In the genomic region with DNA sequence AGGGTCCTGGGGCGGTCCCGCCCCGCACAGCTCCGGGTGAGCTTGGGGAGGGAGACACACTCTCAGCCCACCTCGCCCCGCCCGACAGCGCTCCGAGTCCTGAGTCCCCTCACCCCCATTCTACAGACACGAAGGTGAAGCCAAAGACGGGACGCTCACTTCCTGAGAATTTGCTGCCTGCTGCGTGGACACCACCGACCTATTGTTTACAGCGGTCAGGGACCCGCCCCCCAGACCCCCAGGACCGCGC, we compare ENCODE assay signal across 8 cellular contexts. TPM values are rescaled to one million over a fixed set of nuclear protein-coding genes. Genes with fewer than 3 reads are reported as not detected.
DNase-seq lines count a peak whose midpoint lies in the region; ATAC-seq and TF ChIP-seq lines count a peak whose summit lies in the region.

No MANE protein-coding gene starts in this region.

- intact Hi-C loops in activated T-helper 2 cell treated with anti-CD3 and anti-CD28 coated beads, Interferon-gamma antibody, Interleukin-2, Interleukin-4, amounts not matched to agents 10 μg/mL and 5 μg/mL and 100 μg/mL, durations not matched to agents 14 hours and 24 hours and 36 hours (cut with micrococcal nuclease) = loop anchor here (1.0 to 5.0 kb wide), 6 partner anchors 35 to 345 kb away; a partner anchor contains a TSS

- no peak overlapping the region for H3K14ac ChIP-seq in H9 (ENCODE audit: insufficient read depth, low read length)

- peaks cover 10% of the 10 kb centered on the region for H3K27me3 Mint-ChIP-seq in H9 (ENCODE audit: low read depth)
- H3K27me3 Mint-ChIP-seq in activated T-helper 2 cell treated with anti-CD3 and anti-CD28 coated beads, Interferon-gamma antibody, Interleukin-2, Interleukin-4, amounts not matched to agents 10 μg/mL and 5 μg/mL and 100 μg/mL, durations not matched to agents 14 hours and 24 hours and 36 hours (ENCODE audit: low read depth) = no peaks in the 10 kb centered on the region
- H3K27me3 Mint-ChIP-seq in stimulated activated naive CD8-positive, alpha-beta T cell treated with anti-CD3 and anti-CD28 coated beads, Interleukin-15, amount 100 ng/mL, for 72 hours = no peaks in the 10 kb centered on the region

- H2AK5ac ChIP-seq in H9 (ENCODE audit: insufficient read length, low read length) = no peak overlapping the region

- peaks cover 27% of the 10 kb centered on the region for H3K23me2 ChIP-seq in H9 (ENCODE audit: insufficient read length, low read depth, low read length, poor library complexity, severe bottlenecking)

- peaks cover 8 to 54% of the 10 kb centered on the region in 2 experiments for H3K9me3 Mint-ChIP-seq in H9
- peaks cover 35% of the 10 kb centered on the region for H3K9me3 Mint-ChIP-seq in activated T-helper 2 cell treated with anti-CD3 and anti-CD28 coated beads, Interferon-gamma antibody, Interleukin-2, Interleukin-4, amounts not matched to agents 10 μg/mL and 5 μg/mL and 100 μg/mL, durations not matched to agents 14 hours and 24 hours and 36 hours
- peaks cover 33 to 37% of the 10 kb centered on the region in 2 donors for H3K9me3 Mint-ChIP-seq in stimulated activated naive CD8-positive, alpha-beta T cell treated with anti-CD3 and anti-CD28 coated beads, Interleukin-15, amount 100 ng/mL, for 72 hours

- POLR2A ChIA-PET in AG04449 (lab: Yijun Ruan, JAX) = no interaction called here

- H2BK15ac ChIP-seq in H9 (ENCODE audit: low read depth, low read length) = no peak overlapping the region

- no peak overlapping the region for H3K4ac ChIP-seq in H9 (ENCODE audit: low read depth, low read length)

- TF ChIP-seq CTCF in AG04449 (IDR thresholded peaks at IDR 0.05; ENCODE audit: insufficient read depth, low read length, missing control alignments) (no peak), H9 (conservative IDR thresholded peaks at IDR 0.05) (no peak)

- no peak for DNase-seq in AG04449 (ENCODE audit: low read depth, low spot score)
- no peak for DNase-seq in H9
- no peak for DNase-seq in activated T-helper 2 cell treated with anti-CD3 and anti-CD28 coated beads, Interferon-gamma antibody, Interleukin-2, Interleukin-4, amounts not matched to agents 10 μg/mL and 5 μg/mL and 100 μg/mL, durations not matched to agents 14 hours and 24 hours and 36 hours (ENCODE audit: low spot score)
- DNase-seq in stimulated activated naive CD8-positive, alpha-beta T cell treated with anti-CD3 and anti-CD28 coated beads, Interleukin-15, amount 100 ng/mL, for 72 hours = no peak

- WGBS in H9 (ENCODE audit: extremely low coverage, insufficient read length, low lambda C conversion rate) = no CpG with 5 or more reads among the region's 18 CpGs

- H3K9ac ChIP-seq in H9 (ENCODE audit: extremely low read depth, insufficient read length, low read length) (no peak overlapping the region), iPS-15b (ENCODE audit: low read depth, low read length) (no peak overlapping the region)

- H4K91ac ChIP-seq in H9 (ENCODE audit: insufficient read length, low read depth, low read length) = no peak overlapping the region

- H2BK20ac ChIP-seq in H9 (ENCODE audit: low read depth, low read length, poor library complexity, severe bottlenecking) = no peak overlapping the region

- H2BK120ac ChIP-seq in H9 (ENCODE audit: low read depth, low read length, poor library complexity, severe bottlenecking) = no peak overlapping the region

- H3K4me3 ChIP-seq in AG04449 (ENCODE audit: low read depth, low read length) = peak overlapping the region; percentile 87
- H3K4me3 ChIP-seq in iPS-15b (ENCODE audit: low read depth, low read length) = peak overlapping the region; percentile 97

- peak overlapping the region in 1 of 3 experiments; percentile 87; a peak in 2 of 7 replicates for H3K27ac Mint-ChIP-seq in H9
- peak overlapping the region; percentile 99 for H3K27ac Mint-ChIP-seq in activated T-helper 2 cell treated with anti-CD3 and anti-CD28 coated beads, Interferon-gamma antibody, Interleukin-2, Interleukin-4, amounts not matched to agents 10 μg/mL and 5 μg/mL and 100 μg/mL, durations not matched to agents 14 hours and 24 hours and 36 hours
- peak overlapping the region in 1 of 2 donors; percentile 100 for H3K27ac Mint-ChIP-seq in stimulated activated naive CD8-positive, alpha-beta T cell treated with anti-CD3 and anti-CD28 coated beads, Interleukin-15, amount 100 ng/mL, for 72 hours

- peak overlapping the region; percentile 99 for H3K4me3 Mint-ChIP-seq in H9
- H3K4me3 Mint-ChIP-seq in activated T-helper 2 cell treated with anti-CD3 and anti-CD28 coated beads, Interferon-gamma antibody, Interleukin-2, Interleukin-4, amounts not matched to agents 10 μg/mL and 5 μg/mL and 100 μg/mL, durations not matched to agents 14 hours and 24 hours and 36 hours (ENCODE audit: low read depth) = peak overlapping the region; percentile 99
- H3K4me3 Mint-ChIP-seq in stimulated activated naive CD8-positive, alpha-beta T cell treated with anti-CD3 and anti-CD28 coated beads, Interleukin-15, amount 100 ng/mL, for 72 hours = peak overlapping the region; percentile 100

- H4K8ac ChIP-seq in H9 (replicated peaks; ENCODE audit: insufficient read length, low read depth, low read length) = no peak overlapping the region

- H3K36me3 ChIP-seq in iPS-15b (ENCODE audit: control insufficient read depth, insufficient read depth, low read length) = no peaks in the 10 kb centered on the region

- peak overlapping the region; percentile 79 for H3K4me2 ChIP-seq in H9 (ENCODE audit: insufficient read depth, insufficient read length, low read length)

- H4K5ac ChIP-seq in H9 (ENCODE audit: insufficient read length, low read depth, low read length) = no peak overlapping the region

- H3K27ac ChIP-seq in H9 (ENCODE audit: insufficient read length, low read depth, low read length) = no peak overlapping the region

- no peaks in the 10 kb centered on the region for H4K20me1 ChIP-seq in H9 (ENCODE audit: control insufficient read depth, insufficient read depth, insufficient read length)

- H3K18ac ChIP-seq in H9 (ENCODE audit: insufficient read length, low read depth, low read length) = no peak overlapping the region

- H3K56ac ChIP-seq in H9 (ENCODE audit: insufficient read length, low read depth, low read length) = no peak overlapping the region

- H2BK5ac ChIP-seq in H9 (ENCODE audit: insufficient read length, low read length) = no peak overlapping the region

- ATAC-seq in stimulated activated naive CD8-positive, alpha-beta T cell treated with anti-CD3 and anti-CD28 coated beads, Interleukin-15, amount 100 ng/mL, for 72 hours = peak; percentile 2
- ATAC-seq in GM21515 (IDR thresholded peaks at IDR 0.05; ENCODE audit: unreplicated experiment) = no peak
- no peak for ATAC-seq in HG03196 (IDR thresholded peaks at IDR 0.05; ENCODE audit: unreplicated experiment)
- no peak for ATAC-seq in GM21576 (IDR thresholded peaks at IDR 0.05; ENCODE audit: unreplicated experiment)

- no peaks in the 10 kb centered on the region for H3K9me3 ChIP-seq in H9 (ENCODE audit: control insufficient read depth, low read depth, low read length)
- no peaks in the 10 kb centered on the region for H3K9me3 ChIP-seq in iPS-15b (ENCODE audit: control insufficient read depth, insufficient read depth, low read length)

- no peak overlapping the region for H2AFZ ChIP-seq in H9 (ENCODE audit: low read length)

- H3K23ac ChIP-seq in H9 (ENCODE audit: insufficient read length, low read depth, low read length) = no peak overlapping the region

- CTCF ChIA-PET in AG04449 (lab: Yijun Ruan, JAX) = interaction anchor here (0.9 kb wide), 1 partner anchor 9 kb away, joined by 3 read pairs; no protein-coding TSS in a partner anchor

- no peak overlapping the region for H2BK12ac ChIP-seq in H9 (ENCODE audit: insufficient read length, low read depth, low read length)

- H3K79me1 ChIP-seq in H9 (ENCODE audit: insufficient read depth, low read depth, low read length, poor library complexity, severe bottlenecking) = peaks cover 7% of the 10 kb centered on the region

- peaks cover 14 to 27% of the 10 kb centered on the region in 2 experiments for H3K4me1 Mint-ChIP-seq in H9
- peaks cover 14% of the 10 kb centered on the region for H3K4me1 Mint-ChIP-seq in activated T-helper 2 cell treated with anti-CD3 and anti-CD28 coated beads, Interferon-gamma antibody, Interleukin-2, Interleukin-4, amounts not matched to agents 10 μg/mL and 5 μg/mL and 100 μg/mL, durations not matched to agents 14 hours and 24 hours and 36 hours (ENCODE audit: low read depth)
- H3K4me1 Mint-ChIP-seq in stimulated activated naive CD8-positive, alpha-beta T cell treated with anti-CD3 and anti-CD28 coated beads, Interleukin-15, amount 100 ng/mL, for 72 hours = peaks cover 27% of the 10 kb centered on the region

- H3K27me3 ChIP-seq in H9 (ENCODE audit: insufficient read depth, low read length) = no peaks in the 10 kb centered on the region; the same call in 1 of the 2 replicates
- peaks cover 11% of the 10 kb centered on the region for H3K27me3 ChIP-seq in iPS-15b (ENCODE audit: control insufficient read depth, insufficient read depth, low read length)

- H3K4me1 ChIP-seq in H9 (ENCODE audit: insufficient read depth, low read length) (peaks cover 8% of the 10 kb centered on the region), iPS-15b (ENCODE audit: control insufficient read depth, insufficient read depth, low read length) (peaks cover 2% of the 10 kb centered on the region)

- no peak overlapping the region for H3T11ph ChIP-seq in H9 (ENCODE audit: low read length)

- H3K36me3 Mint-ChIP-seq in H9 (ENCODE audit: insufficient read depth in 1 of 3, low read depth in 3 of 3) = peaks cover 19 to 38% (median 30%) of the 10 kb centered on the region in 3 experiments
- H3K36me3 Mint-ChIP-seq in activated T-helper 2 cell treated with anti-CD3 and anti-CD28 coated beads, Interferon-gamma antibody, Interleukin-2, Interleukin-4, amounts not matched to agents 10 μg/mL and 5 μg/mL and 100 μg/mL, durations not matched to agents 14 hours and 24 hours and 36 hours (ENCODE audit: low read depth) = peaks cover 46% of the 10 kb centered on the region

- peaks cover 28% of the 10 kb centered on the region for H3K79me2 ChIP-seq in H9 (ENCODE audit: insufficient read depth, low read length)

RNA-seq across cellular contexts. Expression of a gene that starts 0.8 kb away (rescaled TPM):
- total RNA-seq in H9 (2021) = 38.0 and 42.1 TPM in 2 replicates
- total RNA-seq in activated T-helper 2 cell treated with anti-CD3 and anti-CD28 coated beads, Interferon-gamma antibody, Interleukin-2, Interleukin-4, amounts not matched to agents 10 μg/mL and 5 μg/mL and 100 μg/mL, durations not matched to agents 14 hours and 24 hours and 36 hours = 23.8 and 27.5 TPM in 2 replicates

RNA-seq across cellular contexts. Expression of a gene that starts 31.5 kb away (rescaled TPM):
- total RNA-seq in H9 (2021) = 13.4 and 13.6 TPM in 2 replicates
- total RNA-seq in activated T-helper 2 cell treated with anti-CD3 and anti-CD28 coated beads, Interferon-gamma antibody, Interleukin-2, Interleukin-4, amounts not matched to agents 10 μg/mL and 5 μg/mL and 100 μg/mL, durations not matched to agents 14 hours and 24 hours and 36 hours = not detected in 2 replicates

Comparison
In these comparisons a context has a peak if more than half of its experiments do, and no peak if none do; other contexts are left out.
1. RNA of a gene that starts 31.5 kb away (total RNA-seq): 13.4 to 13.6 TPM in H9; not detected in activated T-helper 2 cell treated with anti-CD3 and anti-CD28 coated beads, Interferon-gamma antibody, Interleukin-2, Interleukin-4, amounts not matched to agents 10 μg/mL and 5 μg/mL and 100 μg/mL, durations not matched to agents 14 hours and 24 hours and 36 hours; every median in the first group is over 10 times any median in the second.
2. Peak in every context shown above with its lines, with median percentiles within 50 percentile points of each other: H3K4me3 Mint-ChIP-seq.